ENCODE assay signal across 11 cellular contexts in genomic region chr6:2959909-2960719, GRCh38. TPM values are rescaled to one million over a fixed set of nuclear protein-coding genes. Genes with fewer than 3 reads are reported as not detected.
DNase-seq lines count a peak whose midpoint lies in the region; ATAC-seq and TF ChIP-seq lines count a peak whose summit lies in the region.
"Had no signal": no experiment of that assay in that cellular context is flagged by ENCODE, and none has a peak within 500 bp of the region (broad histone marks: within the 10 kb centered on the region; RNA-seq: fewer than 3 reads in every experiment).

No MANE protein-coding gene starts in this region.

- TF ChIP-seq POLR2A in gastroesophageal sphincter (IDR thresholded peaks at IDR 0.05), result no peak

- POLR2A ChIA-PET in WTC11 (lab: Charles Lee), result interaction anchor here (0.6 to 1.2 kb wide), 2 partner anchors 29 to 575 kb away, joined by 3 to 5 read pairs; no protein-coding TSS in a partner anchor
- POLR2A ChIA-PET in T-cell (lab: Charles Lee), result interaction anchor here (0.6 to 0.7 kb wide), 2 partner anchors 30 to 36 kb away, joined by 3 to 4 read pairs; no protein-coding TSS in a partner anchor

- H3K79me2 ChIP-seq in smooth muscle cell (ENCODE audit: low read depth), result peaks cover 45% of the 10 kb centered on the region

- peaks cover 22% of the 10 kb centered on the region for H4K20me1 ChIP-seq in smooth muscle cell (ENCODE audit: low read depth)

- no peaks in the 10 kb centered on the region for H3K27me3 Mint-ChIP-seq in WTC11 (ENCODE audit: low read depth)
- no peaks in the 10 kb centered on the region for H3K27me3 Mint-ChIP-seq in T-cell
- no peaks in the 10 kb centered on the region for H3K27me3 Mint-ChIP-seq in stimulated activated memory B cell treated with anti-CD40 and anti-IgM and Interleukin-4, amounts not matched to agents 10 μg/mL and 1 μg/mL and 100 μg/mL, for 72 hours

- H2AFZ ChIP-seq in smooth muscle cell (ENCODE audit: low read depth), result no peak overlapping the region
- H2AFZ ChIP-seq: parathyroid adenoma had no signal

- H3K4me2 ChIP-seq in smooth muscle cell, result no peak overlapping the region

- peaks cover 5% of the 10 kb centered on the region for H3F3A ChIP-seq in smooth muscle cell (ENCODE audit: low read depth)

- H3K4me1 ChIP-seq in gastroesophageal sphincter (peaks cover 0 to 81% (median 25%) of the 10 kb centered on the region in 3 donors), smooth muscle cell (ENCODE audit: low read depth) (peaks cover 15% of the 10 kb centered on the region)

- H3K27ac Mint-ChIP-seq in WTC11 (peak overlapping the region; percentile 68), T-cell (no peak overlapping the region)
- no peak overlapping the region for H3K27ac Mint-ChIP-seq in stimulated activated memory B cell treated with anti-CD40 and anti-IgM and Interleukin-4, amounts not matched to agents 10 μg/mL and 1 μg/mL and 100 μg/mL, for 72 hours

- TF ChIP-seq EP300 in gastroesophageal sphincter (IDR thresholded peaks at IDR 0.05), result no peak

- H3K9me3 Mint-ChIP-seq in WTC11 (no peaks in the 10 kb centered on the region), T-cell (no peaks in the 10 kb centered on the region)
- no peaks in the 10 kb centered on the region for H3K9me3 Mint-ChIP-seq in stimulated activated memory B cell treated with anti-CD40 and anti-IgM and Interleukin-4, amounts not matched to agents 10 μg/mL and 1 μg/mL and 100 μg/mL, for 72 hours

- no peak overlapping the region for H3K9ac ChIP-seq in smooth muscle cell (ENCODE audit: low read depth)
- H3K9ac ChIP-seq: parathyroid adenoma had no signal

- CTCF ChIA-PET in WTC11 (lab: Charles Lee) (interaction anchor here (0.8 to 1.8 kb wide), 6 partner anchors 8 to 292 kb away, joined by 3 to 10 read pairs (median 4); no protein-coding TSS in a partner anchor), T-cell (lab: Charles Lee) (interaction anchor here in 1 of 2 donors (1.0 kb wide), 1 partner anchor 28 kb away, joined by 3 read pairs; no protein-coding TSS in a partner anchor)

- H3K27ac ChIP-seq in gastroesophageal sphincter (peak overlapping the region in 3 of 4 donors; percentile 38 to 70 (median 66)), smooth muscle cell (ENCODE audit: low read depth) (peak overlapping the region; percentile 67)
- H3K27ac ChIP-seq: parathyroid adenoma had no signal

- H3K27me3 ChIP-seq in gastroesophageal sphincter (no peaks in the 10 kb centered on the region), smooth muscle cell (ENCODE audit: low read depth) (no peaks in the 10 kb centered on the region)

- WGBS in gastroesophageal sphincter (ENCODE audit: low coverage in 1 of 2), 2 donors, result 57 to 66% methylated on average over 5 to 7 of the region's 12 CpGs
- WGBS in smooth muscle cell (ENCODE audit: low lambda C conversion rate), result 60% methylated on average over 12 of the region's 12 CpGs

- peaks cover 47% of the 10 kb centered on the region for H3K4me1 Mint-ChIP-seq in WTC11
- peaks cover 10 to 21% (median 18%) of the 10 kb centered on the region in 3 donors for H3K4me1 Mint-ChIP-seq in T-cell
- H3K4me1 Mint-ChIP-seq in stimulated activated memory B cell treated with anti-CD40 and anti-IgM and Interleukin-4, amounts not matched to agents 10 μg/mL and 1 μg/mL and 100 μg/mL, for 72 hours, result peaks cover 13% of the 10 kb centered on the region

- ATAC-seq in WTC11 (peak; percentile 72), gastroesophageal sphincter (peak; percentile 59), T-cell (replicated peaks in 1 of 4) (no peak), GM21717 (IDR thresholded peaks at IDR 0.05; ENCODE audit: unreplicated experiment) (no peak)
- ATAC-seq in stimulated activated memory B cell treated with anti-CD40 and anti-IgM and Interleukin-4, amounts not matched to agents 10 μg/mL and 1 μg/mL and 100 μg/mL, for 72 hours, result no peak

- H3K36me3 Mint-ChIP-seq in WTC11 (0 out of 2 replicates have a peak, but pooled peaks cover 2% of the 10 kb centered on the region), T-cell (no peaks in the 10 kb centered on the region)
- H3K36me3 Mint-ChIP-seq in stimulated activated memory B cell treated with anti-CD40 and anti-IgM and Interleukin-4, amounts not matched to agents 10 μg/mL and 1 μg/mL and 100 μg/mL, for 72 hours, result peaks cover 7% of the 10 kb centered on the region

- H3K4me3 Mint-ChIP-seq in WTC11, result no peak overlapping the region
- H3K4me3 Mint-ChIP-seq in T-cell, result no peak overlapping the region
- H3K4me3 Mint-ChIP-seq in stimulated activated memory B cell treated with anti-CD40 and anti-IgM and Interleukin-4, amounts not matched to agents 10 μg/mL and 1 μg/mL and 100 μg/mL, for 72 hours, result no peak overlapping the region

- H3K9me3 ChIP-seq in gastroesophageal sphincter, result no peaks in the 10 kb centered on the region
- H3K9me3 ChIP-seq in smooth muscle cell (replicated peaks; ENCODE audit: low read depth), result no peaks in the 10 kb centered on the region

- DNase-seq in GM04504 (ENCODE audit: low read depth) (peak; percentile 63), WTC11 (ENCODE audit: low spot score) (peak; percentile 46), smooth muscle cell (lab: John Stamatoyannopoulos, UW; ENCODE audit: unreplicated experiment) (no peak), SK-N-DZ (ENCODE audit: low spot score) (no peak), T-cell (no peak)
- DNase-seq: activated CD4-positive, CD25-positive, alpha-beta regulatory T cell treated with anti-CD3 and anti-CD28 coated beads, Interleukin-2, amount 50 U/mL, for 72 hours; effector CD8-positive, alpha-beta T cell had no signal

- H3K4me3 ChIP-seq in gastroesophageal sphincter, result no peak overlapping the region
- H3K4me3 ChIP-seq in smooth muscle cell, result no peak overlapping the region

- TF ChIP-seq CTCF in WTC11 (IDR thresholded peaks at IDR 0.05) (no peak), gastroesophageal sphincter (IDR thresholded peaks at IDR 0.05) (no peak), smooth muscle cell (IDR thresholded peaks at IDR 0.05; ENCODE audit: borderline replicate concordance, insufficient read depth, poor library complexity, severe bottlenecking) (no peak)

- H3K36me3 ChIP-seq in gastroesophageal sphincter, result peaks cover 0 to 26% of the 10 kb centered on the region in 2 donors
- H3K36me3 ChIP-seq in smooth muscle cell (ENCODE audit: low read depth), result no peaks in the 10 kb centered on the region

TF ChIP-seq in WTC11, 78 proteins besides CTCF, POLR2A, EP300 and RAD21 (continues in another document):
- TF ChIP-seq CREM (CRISPR knock-in tag; IDR thresholded peaks at IDR 0.05) (no peak), NFATC4 (CRISPR knock-in tag; IDR thresholded peaks at IDR 0.05) (no peak), HMGA2 (CRISPR knock-in tag; IDR thresholded peaks at IDR 0.05) (no peak), KAT7 (CRISPR knock-in tag; IDR thresholded peaks at IDR 0.05; ENCODE audit: borderline replicate concordance) (no peak), MYBL2 (CRISPR knock-in tag; IDR thresholded peaks at IDR 0.05) (no peak), CREB1 (CRISPR knock-in tag; IDR thresholded peaks at IDR 0.05) (no peak), E2F4 (CRISPR knock-in tag; IDR thresholded peaks at IDR 0.05; ENCODE audit: borderline replicate concordance, low read depth) (no peak), GTF2I (CRISPR knock-in tag; conservative IDR thresholded peaks at IDR 0.05) (no peak), NR1H2 (CRISPR knock-in tag; IDR thresholded peaks at IDR 0.05) (no peak)

RNA-seq across cellular contexts. Expression of gene SERPINB6, which starts 11.3 kb away (rescaled TPM):
- total RNA-seq in WTC11 (2021), result 28.0 to 33.7 TPM (median 32.9 TPM) in 3 replicates
- total RNA-seq in gastroesophageal sphincter, result 100 to 1,000 TPM; 130 to 154 (median 143) TPM
- total RNA-seq in smooth muscle cell, result 67.8 and 85.1 TPM in 2 replicates
- polyA plus RNA-seq in smooth muscle cell, result 116 and 118 TPM in 2 replicates
- polyA plus RNA-seq in SK-N-DZ (2014; cell fraction: cytosol; rRNA removed), result 24.6 and 26.2 TPM in 2 replicates
- polyA plus RNA-seq in SK-N-DZ (2014; cell fraction: nucleus; rRNA removed), result 22.0 and 25.7 TPM in 2 replicates
- 10 to 100 TPM; 30.0 to 49.0 (median 38.0) TPM for total RNA-seq in T-cell

RNA-seq across cellular contexts. Expression of gene NQO2, which starts 39.6 kb away (rescaled TPM):
- total RNA-seq in WTC11 (2021) (119 to 152 TPM (median 150 TPM) in 3 replicates), gastroesophageal sphincter (10 to 100 TPM; 15.8 to 32.8 (median 27.2) TPM), smooth muscle cell (12.9 and 16.4 TPM in 2 replicates), T-cell (10 to 100 TPM in 4 of 5 donors, 1 to 10 TPM in 1; 9.1 to 54.6 (median 33.0) TPM)
- 33.6 and 49.0 TPM in 2 replicates for polyA plus RNA-seq in smooth muscle cell
- polyA plus RNA-seq in SK-N-DZ (2014; cell fraction: cytosol; rRNA removed), result 5.3 and 5.4 TPM in 2 replicates
- 2.5 and 2.8 TPM in 2 replicates for polyA plus RNA-seq in SK-N-DZ (2014; cell fraction: nucleus; rRNA removed)

RNA-seq across cellular contexts. Expression of gene SERPINB9, which starts 57.0 kb away (rescaled TPM):
- total RNA-seq in WTC11 (2021), result 39.5 to 43.7 TPM (median 41.6 TPM) in 3 replicates
- 10 to 100 TPM in 1 of 4 donors, 1 to 10 TPM in 3; 5.9 to 16.6 (median 8.0) TPM for total RNA-seq in gastroesophageal sphincter
- total RNA-seq in smooth muscle cell, result 22.4 and 23.7 TPM in 2 replicates
- polyA plus RNA-seq in smooth muscle cell, result 12.9 and 14.5 TPM in 2 replicates
- polyA plus RNA-seq in SK-N-DZ (2014; cell fraction: cytosol; rRNA removed), result 0.06 and 0.23 TPM in 2 replicates
- not detected in 2 replicates for polyA plus RNA-seq in SK-N-DZ (2014; cell fraction: nucleus; rRNA removed)
- 10 to 100 TPM; 43.2 to 57.2 (median 47.1) TPM for total RNA-seq in T-cell

Comparison
In these comparisons a context has a peak if more than half of its experiments do, and no peak if none do; other contexts are left out.
1. DNase-seq: peak in GM04504 (single experiment) and WTC11 (single experiment); none in smooth muscle cell (single experiment), SK-N-DZ (single experiment) and T-cell (0 of 34).
2. ATAC-seq: peak in WTC11 (single experiment) and gastroesophageal sphincter (single experiment); none in T-cell (0 of 4), stimulated activated memory B cell treated with anti-CD40 and anti-IgM and Interleukin-4, amounts not matched to agents 10 μg/mL and 1 μg/mL and 100 μg/mL, for 72 hours (single experiment) and GM21717 (single experiment).